In genomic region chr11:46121328-46121723, GRCh38 we compare ENCODE assay signal across 8 cellular contexts. TPM values are rescaled to one million over a fixed set of nuclear protein-coding genes. Genes with fewer than 3 reads are reported as not detected.
DNase-seq lines count a peak whose midpoint lies in the region; ATAC-seq and TF ChIP-seq lines count a peak whose summit lies in the region.

Gene PHF21A, minus strand, starts transcription at chr11:46121454. Its CDS starts 37,235 bp downstream, at chr11:46084219.

- H3K36me3 Mint-ChIP-seq in neural crest cell (ENCODE audit: low read depth), result peaks cover 3% of the 10 kb centered on the region

- no peaks in the 10 kb centered on the region for H3K9me2 ChIP-seq in Karpas-422 (replicated peaks; ENCODE audit: insufficient read depth, low read length)

- H3K79me2 ChIP-seq in Karpas-422 (ENCODE audit: low read length), result peaks cover 43% of the 10 kb centered on the region

- 0 out of 2 replicates have a peak within 1 kb of the TSS, but pooled peaks have one; percentile 48 for H2AFZ ChIP-seq in Karpas-422 (ENCODE audit: low read length)

- H3K27ac Mint-ChIP-seq in neural crest cell (ENCODE audit: unreplicated experiment), result peak within 1 kb of the TSS; percentile 99

- no peaks in the 10 kb centered on the region for H3K9me3 Mint-ChIP-seq in neural crest cell

- peaks cover 42% of the 10 kb centered on the region for H3K4me1 Mint-ChIP-seq in neural crest cell

- TF ChIP-seq POLR2A in Raji (IDR thresholded peaks at IDR 0.05; ENCODE audit: insufficient read depth, low read depth, low read length), result peak; percentile 78

- no peak for TF ChIP-seq CTCF in neural crest cell (conservative IDR thresholded peaks at IDR 0.05)

- H4K20me1 ChIP-seq in Karpas-422 (ENCODE audit: insufficient read depth, low read depth, low read length), result no peaks in the 10 kb centered on the region

- H3K27ac ChIP-seq in Karpas-422 (ENCODE audit: low read length) (peak within 1 kb of the TSS; percentile 90), subcutaneous abdominal adipose tissue (ENCODE audit: low read depth, low read length) (peak within 1 kb of the TSS; percentile 90)

- H3K9me3 ChIP-seq in Karpas-422 (ENCODE audit: low read length) (no peaks in the 10 kb centered on the region), subcutaneous abdominal adipose tissue (ENCODE audit: control insufficient read depth in 5 of 5, low read length in 5 of 5) (no peaks in the 10 kb centered on the region)

- H3K4me2 ChIP-seq in Karpas-422 (ENCODE audit: low read depth, low read length, poor library complexity, severe bottlenecking), result peak within 1 kb of the TSS; percentile 99

- H3K36me3 ChIP-seq in Karpas-422 (ENCODE audit: insufficient read depth, low read length), result no peaks in the 10 kb centered on the region
- no peaks in the 10 kb centered on the region for H3K36me3 ChIP-seq in subcutaneous abdominal adipose tissue (ENCODE audit: control insufficient read depth in 5 of 5, insufficient read depth in 5 of 5, low read length in 5 of 5)

- H3K27me3 Mint-ChIP-seq in neural crest cell (ENCODE audit: low read depth), result no peaks in the 10 kb centered on the region

- H3K4me3 ChIP-seq in Karpas-422 (ENCODE audit: low read length) (peak within 1 kb of the TSS; percentile 96), subcutaneous abdominal adipose tissue (ENCODE audit: low read depth in 1 of 5, low read length in 5 of 5) (peak within 1 kb of the TSS; percentile 77 to 96 (median 80))

- H3K27me3 ChIP-seq in Karpas-422 (ENCODE audit: low read length) (no peaks in the 10 kb centered on the region), subcutaneous abdominal adipose tissue (ENCODE audit: control insufficient read depth in 5 of 5, insufficient read depth in 4 of 5, low read length in 5 of 5) (no peaks in the 10 kb centered on the region)

- peak; percentile 83 for DNase-seq in DMS79 treated with DMSO at 0.1 percent for 48 hours (lab: John Stamatoyannopoulos, UW)
- DNase-seq in Karpas-422, result peak; percentile 97
- peak; percentile 82 for DNase-seq in activated T-helper 9 cell treated with anti-CD3 and anti-CD28 coated beads, Interleukin-2, amount 50 U/mL, for 16 hours (ENCODE audit: low read depth)
- DNase-seq in fibroblast of the conjunctiva (ENCODE audit: low read depth), result peak; percentile 88
- DNase-seq in neural crest cell (ENCODE audit: low read depth, low spot score), result peak; percentile 90

- ATAC-seq in GM21737 (IDR thresholded peaks at IDR 0.05; ENCODE audit: unreplicated experiment), result peak; percentile 55

- H3K4me3 Mint-ChIP-seq in neural crest cell, result peak within 1 kb of the TSS; percentile 98

- peaks cover 43% of the 10 kb centered on the region for H3K4me1 ChIP-seq in Karpas-422 (ENCODE audit: low read length)
- H3K4me1 ChIP-seq in subcutaneous abdominal adipose tissue (ENCODE audit: control insufficient read depth in 5 of 5, insufficient read depth in 5 of 5, low read length in 5 of 5), result peaks cover 0 to 22% (median 18%) of the 10 kb centered on the region in 5 donors

- H3K9ac ChIP-seq in Karpas-422 (ENCODE audit: low read length) (peak within 1 kb of the TSS; percentile 97), subcutaneous abdominal adipose tissue (ENCODE audit: low read length in 5 of 5) (peak within 1 kb of the TSS; percentile 68 to 83 (median 80))

RNA-seq across cellular contexts. Expression of gene PHF21A, which starts in this region (rescaled TPM):
- total RNA-seq in Karpas-422 (2014; rRNA removed; shearing (Covaris generic); ENCODE audit: low replicate concordance), result 33.0 and 51.7 TPM in 2 replicates
- total RNA-seq in neural crest cell, result 56.5 and 57.7 TPM in 2 replicates

Comparison
In these comparisons a context has a peak if more than half of its experiments do, and no peak if none do; other contexts are left out.
1. Peak in every context shown above with its lines: DNase-seq, ATAC-seq, H3K4me3 ChIP-seq and H3K27ac ChIP-seq.